ENCODE assay signal across 26 cellular contexts in genomic region chr9:13674926-13675637, GRCh38.
DNase-seq lines count a peak whose midpoint lies in the region; ATAC-seq and TF ChIP-seq lines count a peak whose summit lies in the region.
"Had no signal": no experiment of that assay in that cellular context is flagged by ENCODE, and none has a peak within 500 bp of the region (broad histone marks: within the 10 kb centered on the region; RNA-seq: fewer than 3 reads in every experiment).

No MANE protein-coding gene starts in this region.

- no peaks in the 10 kb centered on the region for H3K36me3 Mint-ChIP-seq in MCF 10A (ENCODE audit: insufficient read depth, unreplicated experiment)
- H3K36me3 Mint-ChIP-seq: CD14-positive monocyte; CD8-positive, alpha-beta memory T cell; IgD-negative memory B cell had no signal

- H3K27ac ChIP-seq in breast epithelium: peak overlapping the region; percentile 16 to 48
- 0 out of 2 replicates have a peak overlapping the region, but pooled peaks have one; percentile 13 for H3K27ac ChIP-seq in PC-3 (ENCODE audit: low read length)
- no peak overlapping the region for H3K27ac ChIP-seq in mammary epithelial cell (ENCODE audit: insufficient read depth, low read depth, low read length)
- H3K27ac ChIP-seq in mesendoderm (ENCODE audit: low read depth, low read length): no peak overlapping the region
- no peak overlapping the region for H3K27ac ChIP-seq in testis
- H3K27ac ChIP-seq: 22Rv1, KMS-11, Peyer's patch, SJSA1 had no signal

- DNase-seq in breast epithelium (ENCODE audit: low spot score in 2 of 2) (no peak), MCF 10A (ENCODE audit: unreplicated experiment) (no peak), PC-3 (peak; percentile 47), mammary epithelial cell (peak; percentile 36), mesendoderm (peak; percentile 1), NCI-H146 treated with DMSO at 0.1 percent for 48 hours (lab: John Stamatoyannopoulos, UW; ENCODE audit: unreplicated experiment) (no peak), testis (no peak)
- DNase-seq in effector CD8-positive, alpha-beta T cell (lab: John Stamatoyannopoulos, UW): no peak
- DNase-seq: ACHN; BE2C; CD8-positive, alpha-beta memory T cell; DMS 273 treated with DMSO at 0.1 percent for 48 hours; DND-41; NCI-H1048; NCI-H1417; NCI-H1694 treated with DMSO at 0.1 percent for 48 hours; NCI-H2081; NCI-H2227 treated with DMSO at 0.1 percent for 48 hours; NCI-H69; Peyer's patch had no signal

- H3K27me3 Mint-ChIP-seq in MCF 10A (ENCODE audit: insufficient read depth, unreplicated experiment): no peaks in the 10 kb centered on the region
- H3K27me3 Mint-ChIP-seq: IgD-negative memory B cell had no signal

- no peaks in the 10 kb centered on the region for H3K9me3 Mint-ChIP-seq in MCF 10A (ENCODE audit: unreplicated experiment)

- H3K79me2 ChIP-seq in PC-3 (ENCODE audit: low read length) (no peaks in the 10 kb centered on the region), mammary epithelial cell (ENCODE audit: insufficient read depth, low read length) (no peaks in the 10 kb centered on the region), mesendoderm (ENCODE audit: control insufficient read depth, insufficient read depth, low read length) (no peaks in the 10 kb centered on the region)

- H3K36me3 ChIP-seq in breast epithelium (no peaks in the 10 kb centered on the region), PC-3 (ENCODE audit: low read depth, low read length) (no peaks in the 10 kb centered on the region), mammary epithelial cell (ENCODE audit: insufficient read depth, low read length) (no peaks in the 10 kb centered on the region), mesendoderm (ENCODE audit: control insufficient read depth, insufficient read depth, low read length) (no peaks in the 10 kb centered on the region), testis (ENCODE audit: low read depth, missing control alignments) (no peaks in the 10 kb centered on the region)
- H3K36me3 ChIP-seq: BE2C, Peyer's patch, SJSA1 had no signal

- H2BK15ac ChIP-seq in mesendoderm (replicated peaks; ENCODE audit: low read depth): no peak overlapping the region

- no peak overlapping the region for H2BK5ac ChIP-seq in mesendoderm (ENCODE audit: low read length)

- H4K8ac ChIP-seq in mesendoderm (ENCODE audit: low read depth, low read length): no peak overlapping the region

- no peak overlapping the region for H2AK5ac ChIP-seq in mesendoderm (ENCODE audit: low read length)

- H3K23ac ChIP-seq in mesendoderm (ENCODE audit: low read length): no peak overlapping the region

- H3K4me1 Mint-ChIP-seq in MCF 10A (ENCODE audit: insufficient read depth, unreplicated experiment): no peaks in the 10 kb centered on the region
- H3K4me1 Mint-ChIP-seq: CD14-positive monocyte; CD8-positive, alpha-beta memory T cell; IgD-negative memory B cell had no signal

- intact Hi-C loops in breast epithelium (cut with DNase I; ENCODE audit: low total_unique reads) (no loop called here), MCF 10A (cut with micrococcal nuclease) (no loop called here), PC-3 (cut with micrococcal nuclease) (no loop called here), mammary epithelial cell (cut with micrococcal nuclease) (no loop called here), testis (cut with DNase I; ENCODE audit: low total_unique reads) (no loop called here)

- H3K27ac Mint-ChIP-seq in MCF 10A (ENCODE audit: low read depth, unreplicated experiment): no peak overlapping the region
- H3K27ac Mint-ChIP-seq: CD14-positive monocyte, IgD-negative memory B cell had no signal

- no peak overlapping the region for H3K18ac ChIP-seq in mesendoderm (ENCODE audit: low read length)

- no peak overlapping the region for H3K4me3 ChIP-seq in breast epithelium
- H3K4me3 ChIP-seq in PC-3 (ENCODE audit: low read length): no peak overlapping the region
- no peak overlapping the region for H3K4me3 ChIP-seq in mammary epithelial cell (replicated peaks in 1 of 3; ENCODE audit: insufficient read depth in 1 of 3, low read depth in 2 of 3, low read length in 3 of 3)
- no peak overlapping the region for H3K4me3 ChIP-seq in mesendoderm (ENCODE audit: low read length)
- H3K4me3 ChIP-seq in testis: no peak overlapping the region
- H3K4me3 ChIP-seq: Peyer's patch, SJSA1 had no signal

- ATAC-seq in PC-3: peak; percentile 54
- ATAC-seq: HCT116 had no signal

- CTCF ChIA-PET in MCF 10A (lab: Yijun Ruan, JAX) (interaction anchor here (1.0 kb wide), 1 partner anchor 17 kb away, joined by 3 read pairs; no protein-coding TSS in a partner anchor), PC-3 (lab: Charles Lee) (no interaction called here), mammary epithelial cell (lab: Charles Lee; ENCODE audit: low non-redundant PET) (no interaction called here)

- H3K4ac ChIP-seq in mesendoderm (ENCODE audit: low read depth, low read length): no peak overlapping the region

- TF ChIP-seq POLR2A in breast epithelium (IDR thresholded peaks at IDR 0.05) (no peak), testis (IDR thresholded peaks at IDR 0.05) (no peak)

- dilution Hi-C loops in mammary epithelial cell (cut with HindIII; ENCODE audit: low sequenced_read_pairs): no loop called here

- no peak overlapping the region for H2BK120ac ChIP-seq in mesendoderm (ENCODE audit: low read depth, low read length)

- H3K56ac ChIP-seq in mesendoderm (ENCODE audit: low read length): no peak overlapping the region

- H3K4me2 ChIP-seq in PC-3 (ENCODE audit: low read length): no peak overlapping the region
- peak overlapping the region; percentile 33 for H3K4me2 ChIP-seq in mammary epithelial cell (ENCODE audit: insufficient read depth, low read depth, low read length)
- no peak overlapping the region for H3K4me2 ChIP-seq in mesendoderm (ENCODE audit: low read length)
- H3K4me2 ChIP-seq: KMS-11 had no signal

- TF ChIP-seq CTCF in breast epithelium (IDR thresholded peaks at IDR 0.05): no peak
- no peak for TF ChIP-seq CTCF in MCF 10A (IDR thresholded peaks at IDR 0.05; ENCODE audit: unreplicated experiment)
- TF ChIP-seq CTCF in PC-3 (conservative IDR thresholded peaks at IDR 0.05; ENCODE audit: low read depth, low read length): no peak
- TF ChIP-seq CTCF in mammary epithelial cell (conservative IDR thresholded peaks at IDR 0.05 in 1 of 2, IDR thresholded peaks at IDR 0.05 in 1 of 2; ENCODE audit: extremely low read depth in 1 of 2, insufficient read depth in 1 of 2, low read depth in 1 of 2, low read length in 2 of 2): no peak
- TF ChIP-seq CTCF in testis (IDR thresholded peaks at IDR 0.05): no peak

- POLR2A ChIA-PET in MCF 10A (lab: Yijun Ruan, JAX) (interaction anchor here (1.4 kb wide), 1 partner anchor 13 kb away, joined by 3 read pairs; no protein-coding TSS in a partner anchor), PC-3 (lab: Charles Lee; ENCODE audit: unreplicated experiment) (no interaction called here)

- H3K4me1 ChIP-seq in breast epithelium (no peaks in the 10 kb centered on the region), PC-3 (ENCODE audit: insufficient read depth, low read length) (peaks cover 9% of the 10 kb centered on the region; the same call in 1 of the 2 replicates), mammary epithelial cell (ENCODE audit: insufficient read depth, low read length) (peaks cover 21% of the 10 kb centered on the region), mesendoderm (ENCODE audit: control insufficient read depth, low read depth, low read length) (peaks cover 2% of the 10 kb centered on the region), testis (no peaks in the 10 kb centered on the region)
- H3K4me1 ChIP-seq: BE2C, Peyer's patch, SJSA1 had no signal

- no peak overlapping the region for H2AFZ ChIP-seq in PC-3 (ENCODE audit: low read length)
- H2AFZ ChIP-seq in mammary epithelial cell (ENCODE audit: low read depth, low read length): no peak overlapping the region

- WGBS in mammary epithelial cell (ENCODE audit: low coverage, missing lambda C conversion rate): 35% methylated on average over 7 of the region's 7 CpGs
- no CpG with 5 or more reads among the region's 7 CpGs for WGBS in mesendoderm (ENCODE audit: extremely low coverage, insufficient coverage, low lambda C conversion rate)
- 82 to 85% methylated on average over 7 of the region's 7 CpGs for WGBS in testis, 2 donors

- BruUV-seq in MCF 10A (replicated peaks; lab: Mats Ljungman, UMichigan) (no TSS peak), PC-3 (replicated peaks; lab: Mats Ljungman, UMichigan) (no TSS peak), mammary epithelial cell (replicated peaks; lab: Mats Ljungman, UMichigan) (no TSS peak)

- no peak overlapping the region for H4K5ac ChIP-seq in mesendoderm (ENCODE audit: low read length)

- H3K27me3 ChIP-seq in breast epithelium (no peaks in the 10 kb centered on the region), PC-3 (ENCODE audit: low read length) (no peaks in the 10 kb centered on the region), mammary epithelial cell (ENCODE audit: insufficient read depth, low read length) (no peaks in the 10 kb centered on the region), mesendoderm (ENCODE audit: insufficient read depth, low read length, poor library complexity) (no peaks in the 10 kb centered on the region), testis (no peaks in the 10 kb centered on the region)
- H3K27me3 ChIP-seq: BE2C, Peyer's patch, SJSA1 had no signal

- no peaks in the 10 kb centered on the region for H3K79me1 ChIP-seq in mesendoderm (ENCODE audit: low read length)

- no peak overlapping the region for H3K4me3 Mint-ChIP-seq in MCF 10A (ENCODE audit: unreplicated experiment)
- H3K4me3 Mint-ChIP-seq: CD14-positive monocyte; CD8-positive, alpha-beta memory T cell; IgD-negative memory B cell had no signal

- in situ Hi-C loops in mammary epithelial cell (cut with MboI; ENCODE audit: low sequenced_read_pairs in 2 of 2): loop anchor here (25.0 kb wide), 2 partner anchors 213 to 238 kb away; no protein-coding TSS in a partner anchor

- no peak overlapping the region for H3K9ac ChIP-seq in PC-3 (ENCODE audit: low read length)
- H3K9ac ChIP-seq in mammary epithelial cell (ENCODE audit: insufficient read depth, low read length): no peak overlapping the region
- H3K9ac ChIP-seq in mesendoderm (ENCODE audit: low read length): no peak overlapping the region
- H3K9ac ChIP-seq: KMS-11 had no signal

- H4K20me1 ChIP-seq in PC-3 (ENCODE audit: low read length) (no peaks in the 10 kb centered on the region), mammary epithelial cell (ENCODE audit: insufficient read depth, low read length) (no peaks in the 10 kb centered on the region)

- H3K9me2 ChIP-seq in PC-3 (replicated peaks; ENCODE audit: low read length): no peaks in the 10 kb centered on the region

- no peaks in the 10 kb centered on the region for H3F3A ChIP-seq in PC-3 (ENCODE audit: low read length, unreplicated experiment)

- H3K9me3 ChIP-seq in breast epithelium: no peaks in the 10 kb centered on the region
- no peaks in the 10 kb centered on the region for H3K9me3 ChIP-seq in PC-3 (ENCODE audit: low read length)
- H3K9me3 ChIP-seq in mammary epithelial cell (replicated peaks; ENCODE audit: insufficient read depth, low read length): no peaks in the 10 kb centered on the region
- no peaks in the 10 kb centered on the region for H3K9me3 ChIP-seq in testis
- H3K9me3 ChIP-seq: BE2C, Peyer's patch, SJSA1 had no signal

Comparison
In these comparisons a context has a peak if more than half of its experiments do, and no peak if none do; other contexts are left out.
1. DNase-seq: peak in PC-3 (single experiment), mammary epithelial cell (single experiment) and mesendoderm (single experiment); none in breast epithelium (0 of 2), MCF 10A (single experiment), effector CD8-positive, alpha-beta T cell (single experiment), NCI-H146 treated with DMSO at 0.1 percent for 48 hours (single experiment) and testis (single experiment).
2. H3K27ac ChIP-seq: peak in breast epithelium (2 of 2) and PC-3 (single experiment); none in mammary epithelial cell (single experiment), mesendoderm (single experiment) and testis (0 of 2).